ENCODE assay signal across 19 cellular contexts in the genomic region with DNA sequence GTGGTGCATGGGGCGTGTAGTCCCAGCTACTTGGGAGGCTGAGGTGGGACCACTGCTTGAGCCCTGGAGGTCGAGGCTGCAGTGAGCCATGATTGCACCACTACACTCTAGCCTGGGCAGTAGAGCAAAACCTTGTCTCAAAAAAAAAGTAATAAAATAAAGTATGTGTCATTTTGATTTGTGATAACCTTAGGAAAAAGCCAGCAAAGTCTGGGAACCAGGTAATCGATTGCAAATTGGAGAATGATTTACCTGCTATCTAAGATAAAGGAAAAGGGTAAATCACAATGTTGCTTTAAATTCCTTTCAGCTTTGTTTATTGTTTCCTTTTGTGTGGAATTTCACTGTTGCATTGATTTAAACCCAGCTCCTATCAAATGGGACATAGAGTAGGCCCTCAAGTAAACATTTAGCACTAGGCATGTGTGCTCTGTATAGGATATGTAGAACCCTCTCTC. TPM values are rescaled to one million over a fixed set of nuclear protein-coding genes. Genes with fewer than 3 reads are reported as not detected.
DNase-seq lines count a peak whose midpoint lies in the region; ATAC-seq and TF ChIP-seq lines count a peak whose summit lies in the region.
"Had no signal": no experiment of that assay in that cellular context is flagged by ENCODE, and none has a peak within 500 bp of the region (broad histone marks: within the 10 kb centered on the region; RNA-seq: fewer than 3 reads in every experiment).

No MANE protein-coding gene starts in this region.

- H3K27ac ChIP-seq in liver (ENCODE audit: low read depth in 1 of 2, low read length in 2 of 2) (no peak overlapping the region), heart left ventricle (no peak overlapping the region)
- H3K27ac ChIP-seq: BLaER1 treated with 17β-estradiol and CSF1 and Interleukin-3, amounts not matched to agents 10 nM and 100 nM; HL-60 had no signal

- in situ Hi-C loops in SK-MEL-5 (cut with HindIII; ENCODE audit: low pct_unique_long_range_greater_than_20kb, low sequenced_read_pairs): no loop called here

- no peaks in the 10 kb centered on the region for H3K36me3 Mint-ChIP-seq in progenitor cell of endocrine pancreas (ENCODE audit: insufficient read depth)
- H3K36me3 Mint-ChIP-seq: CD8-positive, alpha-beta T cell had no signal

- H3K36me3 ChIP-seq in liver (ENCODE audit: control insufficient read depth in 4 of 4, insufficient read depth in 3 of 4, low read depth in 1 of 4, low read length in 3 of 4): no peaks in the 10 kb centered on the region
- no peaks in the 10 kb centered on the region for H3K36me3 ChIP-seq in heart left ventricle

- DNase-seq in SK-MEL-5 (ENCODE audit: low read depth, low spot score) (peak; percentile 19), progenitor cell of endocrine pancreas (ENCODE audit: low spot score, unreplicated experiment) (no peak), heart left ventricle (no peak)
- DNase-seq in activated CD4-positive, CD25-positive, alpha-beta regulatory T cell treated with anti-CD3 and anti-CD28 coated beads, Interleukin-2, amount 50 U/mL, for 72 hours: no peak
- no peak for DNase-seq in effector CD4-positive, alpha-beta T cell
- DNase-seq: CD8-positive, alpha-beta T cell; DMS 273 treated with DMSO at 0.1 percent for 48 hours; DMS53; DND-41; EL; GOT3; H7; HFFc6 had no signal

- H3K27ac Mint-ChIP-seq in progenitor cell of endocrine pancreas: peak overlapping the region; percentile 93
- H3K27ac Mint-ChIP-seq: B cell; CD8-positive, alpha-beta T cell; HFFc6 had no signal

- H3K27me3 Mint-ChIP-seq in progenitor cell of endocrine pancreas: peaks cover 26% of the 10 kb centered on the region
- H3K27me3 Mint-ChIP-seq: B cell had no signal

- no peak overlapping the region for H3K4me3 ChIP-seq in liver (ENCODE audit: low read depth in 1 of 3, low read length in 3 of 3)
- no peak overlapping the region for H3K4me3 ChIP-seq in heart left ventricle
- H3K4me3 ChIP-seq: BLaER1 treated with 17β-estradiol and CSF1 and Interleukin-3, amounts not matched to agents 10 nM and 100 nM; GM12878 had no signal

- H3K4me1 ChIP-seq in liver (ENCODE audit: control insufficient read depth in 4 of 4, insufficient read depth in 4 of 4, low read length in 3 of 4) (peaks cover 0 to 8% (median 3%) of the 10 kb centered on the region in 4 donors), heart left ventricle (no peaks in the 10 kb centered on the region)

- H3K9me3 Mint-ChIP-seq in progenitor cell of endocrine pancreas (ENCODE audit: low read depth): peaks cover 4% of the 10 kb centered on the region
- H3K9me3 Mint-ChIP-seq: CD8-positive, alpha-beta T cell; HFFc6 had no signal

- peak in 1 of 2 donors; percentile 33 for TF ChIP-seq RAD21 in liver (IDR thresholded peaks at IDR 0.05)

- no peak for TF ChIP-seq POLR2A in heart left ventricle (IDR thresholded peaks at IDR 0.05)

- 59% methylated on average over 3 of the region's 3 CpGs for whole genome bisulfite sequencing in liver
- 95 to 98% (median 97%) methylated on average over 3 of the region's 3 CpGs for WGBS in heart left ventricle, 4 donors

- H3K4me1 Mint-ChIP-seq in progenitor cell of endocrine pancreas (ENCODE audit: low read depth): peaks cover 6% of the 10 kb centered on the region
- H3K4me1 Mint-ChIP-seq: B cell had no signal

- no peak overlapping the region for H3K9ac ChIP-seq in liver (ENCODE audit: low read depth in 1 of 2, low read length in 2 of 2)
- H3K9ac ChIP-seq: BLaER1 treated with 17β-estradiol and CSF1 and Interleukin-3, amounts not matched to agents 10 nM and 100 nM had no signal

- intact Hi-C loops in heart left ventricle (cut with DNase I): no loop called here

- H3K27me3 ChIP-seq in liver (ENCODE audit: control insufficient read depth in 4 of 4, insufficient read depth in 4 of 4, low read length in 3 of 4) (no peaks in the 10 kb centered on the region), heart left ventricle (no peaks in the 10 kb centered on the region)
- H3K27me3 ChIP-seq: BLaER1 treated with 17β-estradiol and CSF1 and Interleukin-3, amounts not matched to agents 10 nM and 100 nM had no signal

- H3K4me3 Mint-ChIP-seq in progenitor cell of endocrine pancreas (ENCODE audit: low read depth): no peak overlapping the region
- H3K4me3 Mint-ChIP-seq: B cell; CD8-positive, alpha-beta T cell; HFFc6 had no signal

- no peak for ATAC-seq in heart left ventricle
- ATAC-seq: CD8-positive, alpha-beta T cell; GM12878; HCT116 had no signal

- TF ChIP-seq CTCF in liver (IDR thresholded peaks at IDR 0.05; ENCODE audit: low read depth, low read length, missing input control) (no peak), progenitor cell of endocrine pancreas (IDR thresholded peaks at IDR 0.05; ENCODE audit: unreplicated experiment) (no peak), heart left ventricle (IDR thresholded peaks at IDR 0.05) (no peak)

- H3K9me3 ChIP-seq in liver (ENCODE audit: control insufficient read depth in 4 of 4, low read length in 3 of 4): no peaks in the 10 kb centered on the region
- H3K9me3 ChIP-seq in heart left ventricle: no peaks in the 10 kb centered on the region
- H3K9me3 ChIP-seq: BLaER1 treated with 17β-estradiol and CSF1 and Interleukin-3, amounts not matched to agents 10 nM and 100 nM had no signal

TF ChIP-seq in liver, 16 proteins besides CTCF, POLR2A, EP300 and RAD21:
- TF ChIP-seq JUND (IDR thresholded peaks at IDR 0.05): peak in 1 of 2 donors; percentile 16
- TF ChIP-seq FOXA1 (IDR thresholded peaks at IDR 0.05): no peak
- TF ChIP-seq TAF1 (conservative IDR thresholded peaks at IDR 0.05): no peak
- peak in 1 of 2 donors; percentile 35 for TF ChIP-seq HNF4A (conservative IDR thresholded peaks at IDR 0.05)
- peak; percentile 8 for TF ChIP-seq HNF4G (IDR thresholded peaks at IDR 0.05)
- peak; percentile 17 for TF ChIP-seq YY1 (IDR thresholded peaks at IDR 0.05)
- TF ChIP-seq SP1 (IDR thresholded peaks at IDR 0.05): peak; percentile 52
- TF ChIP-seq FOXA2 (IDR thresholded peaks at IDR 0.05): no peak
- TF ChIP-seq, protein P1, sequence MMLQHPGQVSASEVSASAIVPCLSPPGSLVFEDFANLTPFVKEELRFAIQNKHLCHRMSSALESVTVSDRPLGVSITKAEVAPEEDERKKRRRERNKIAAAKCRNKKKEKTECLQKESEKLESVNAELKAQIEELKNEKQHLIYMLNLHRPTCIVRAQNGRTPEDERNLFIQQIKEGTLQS (IDR thresholded peaks at IDR 0.05): no peak
- peak; percentile 49 for TF ChIP-seq RXRA (IDR thresholded peaks at IDR 0.05)
TF ChIP-seq in liver: peak in this region for 6.

RNA-seq across cellular contexts. Expression of a gene that starts 59.0 kb away (rescaled TPM):
- 574 and 592 TPM in 2 replicates for total RNA-seq in SK-MEL-5 (2014; rRNA removed; shearing (Covaris generic))
- 387 and 425 TPM in 2 replicates for polyA plus RNA-seq in SK-MEL-5 (2015; cell fraction: cytosol; rRNA removed)
- 1,708 and 1,864 TPM in 2 replicates for polyA plus RNA-seq in SK-MEL-5 (2015; cell fraction: nucleus; rRNA removed)
- total RNA-seq in liver: 100 to 1,000 TPM in 1 of 2 donors, 10 to 100 TPM in 1; 39.0 to 113 TPM
- 10 to 100 TPM; 28.0 to 31.8 TPM for polyA plus RNA-seq in liver
- total RNA-seq in progenitor cell of endocrine pancreas: 13.9 and 17.8 TPM in 2 replicates
- total RNA-seq in heart left ventricle: 100 to 1,000 TPM in 1 of 9 donors, 10 to 100 TPM in 8; 17.7 to 118 (median 73.0) TPM
- 10 to 100 TPM; 19.7 to 56.7 TPM for polyA plus RNA-seq in heart left ventricle
